ENCODE assay signal across 8 cellular contexts in genomic region chr1:24928631-24929090, GRCh38.
A peak's percentile ranks its signal among the peaks of the same experiment; 100 is the strongest.
DNase-seq lines count a peak whose midpoint lies in the region; ATAC-seq and TF ChIP-seq lines count a peak whose summit lies in the region.

No MANE protein-coding gene starts in this region.

- no peaks in the 10 kb centered on the region for H3K9me3 ChIP-seq in DND-41 (ENCODE audit: insufficient read depth, low read length, severe bottlenecking)
- no peaks in the 10 kb centered on the region for H3K9me3 ChIP-seq in mucosa of stomach (ENCODE audit: control insufficient read depth, low read length)

- no peak for TF ChIP-seq POLR2A in NB4 (IDR thresholded peaks at IDR 0.05; ENCODE audit: extremely low read depth, insufficient read length)

- peak overlapping the region; percentile 87 for H3K27ac Mint-ChIP-seq in activated naive CD8-positive, alpha-beta T cell

- H3K36me3 ChIP-seq in DND-41 (ENCODE audit: insufficient read depth, low read length), result peaks cover 24% of the 10 kb centered on the region
- H3K36me3 ChIP-seq in mucosa of stomach (ENCODE audit: control insufficient read depth, insufficient read depth, low read length), result no peaks in the 10 kb centered on the region

- TF ChIP-seq CTCF in DND-41 (IDR thresholded peaks at IDR 0.05; ENCODE audit: borderline replicate concordance, extremely low read depth, low read length, poor library complexity, severe bottlenecking), result no peak
- no peak for TF ChIP-seq CTCF in NB4 (IDR thresholded peaks at IDR 0.05; ENCODE audit: low read depth, low read length)

- H4K20me1 ChIP-seq in DND-41 (ENCODE audit: insufficient read depth, low read length), result peaks cover 38% of the 10 kb centered on the region

- peaks cover 14% of the 10 kb centered on the region for H3K36me3 Mint-ChIP-seq in activated naive CD8-positive, alpha-beta T cell

- H3K27me3 ChIP-seq in DND-41 (ENCODE audit: insufficient read depth, low read length, poor library complexity) (peaks cover 36% of the 10 kb centered on the region), mucosa of stomach (ENCODE audit: control insufficient read depth, insufficient read depth, low read length) (peaks cover 85% of the 10 kb centered on the region)

- no peaks in the 10 kb centered on the region for H3K27me3 Mint-ChIP-seq in activated naive CD8-positive, alpha-beta T cell

- peak overlapping the region; percentile 89 for H3K4me2 ChIP-seq in DND-41 (ENCODE audit: insufficient read depth, low read length)

- H3K9ac ChIP-seq in DND-41 (ENCODE audit: low read depth, low read length) (peak overlapping the region; percentile 74), mucosa of stomach (ENCODE audit: low read length) (peak overlapping the region; percentile 53)

- H3K9me3 Mint-ChIP-seq in activated naive CD8-positive, alpha-beta T cell (ENCODE audit: low read depth), result no peaks in the 10 kb centered on the region

- peak; percentile 65 for DNase-seq in DND-41
- DNase-seq in NB4 (ENCODE audit: low read depth), result no peak
- no peak for DNase-seq in 8988T
- DNase-seq in caudate nucleus (lab: John Stamatoyannopoulos, UW), result no peak
- DNase-seq in globus pallidus (ENCODE audit: low spot score), result no peak

- peak overlapping the region; percentile 74 for H2AFZ ChIP-seq in DND-41 (ENCODE audit: low read depth, low read length)

- H3K4me3 Mint-ChIP-seq in activated naive CD8-positive, alpha-beta T cell, result peak overlapping the region; percentile 92

- H3K79me2 ChIP-seq in DND-41 (ENCODE audit: insufficient read depth, low read length), result peaks cover 28% of the 10 kb centered on the region

- ATAC-seq in DND-41 (ENCODE audit: insufficient read depth, low read depth) (no peak), GM19395 (IDR thresholded peaks at IDR 0.05; ENCODE audit: unreplicated experiment) (no peak)

- peaks cover 50% of the 10 kb centered on the region for H3K4me1 ChIP-seq in DND-41 (ENCODE audit: insufficient read depth, low read length)
- peaks cover 31% of the 10 kb centered on the region for H3K4me1 ChIP-seq in mucosa of stomach (ENCODE audit: control insufficient read depth, insufficient read depth, low read length)

- H3K4me3 ChIP-seq in DND-41 (ENCODE audit: low read depth in 1 of 2, low read length in 2 of 2), result peak overlapping the region; percentile 58 to 80
- peak overlapping the region; percentile 80 for H3K4me3 ChIP-seq in NB4 (ENCODE audit: low read depth, low read length)
- no peak overlapping the region for H3K4me3 ChIP-seq in mucosa of stomach (ENCODE audit: low read length)

- H3K27ac ChIP-seq in DND-41 (ENCODE audit: low read length) (peak overlapping the region; percentile 71), caudate nucleus (ENCODE audit: low read depth, low read length) (no peak overlapping the region)

- H3K4me1 Mint-ChIP-seq in activated naive CD8-positive, alpha-beta T cell (ENCODE audit: low read depth), result peaks cover 53% of the 10 kb centered on the region
